Comparison of ENCODE assay signal across 8 cellular contexts in the genomic region with DNA sequence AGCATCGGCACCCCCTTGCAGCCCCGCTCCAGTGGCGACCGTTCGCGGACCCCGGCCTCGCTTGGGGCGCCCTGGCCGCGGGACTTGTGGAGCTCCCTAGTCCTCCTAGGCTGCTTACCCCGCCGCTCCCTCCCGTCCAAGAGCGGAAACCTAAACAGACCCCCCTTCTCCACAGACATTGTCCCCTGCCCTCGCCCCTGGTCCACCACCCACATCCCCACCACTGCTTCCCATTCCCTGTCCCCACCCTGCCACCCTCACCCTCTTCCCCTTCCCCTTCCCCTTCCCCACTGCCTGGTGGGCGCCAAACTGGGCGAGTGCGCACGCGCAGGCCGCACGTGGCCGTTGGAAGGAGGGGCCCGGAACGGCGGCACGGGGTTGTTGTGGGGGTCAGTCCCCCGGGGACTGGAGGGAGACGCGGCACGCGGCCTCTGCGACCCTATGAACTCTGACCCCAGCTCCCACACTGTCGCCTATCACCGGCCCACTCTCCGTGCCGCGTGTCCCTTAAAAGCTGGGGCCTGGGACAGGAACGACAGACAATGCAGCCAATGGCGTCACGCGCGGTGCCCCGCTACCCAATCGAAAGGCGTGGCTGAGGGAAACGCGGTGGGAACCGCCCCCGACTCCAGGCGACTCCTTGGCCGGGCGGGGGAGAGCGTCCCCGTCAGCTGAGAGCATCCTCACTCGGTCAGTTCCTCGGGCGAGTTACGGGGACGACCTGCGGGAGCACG. TPM values are rescaled to one million over a fixed set of nuclear protein-coding genes. Genes with fewer than 3 reads are reported as not detected.
DNase-seq lines count a peak whose midpoint lies in the region; ATAC-seq and TF ChIP-seq lines count a peak whose summit lies in the region.

A gene (plus strand): TSS at position 667 of the 734 bp plus-strand sequence. CDS start 103 bp downstream, outside the sequence.

- peaks cover 20% of the 10 kb centered on the region for H3K4me1 ChIP-seq in CD4-positive, alpha-beta memory T cell (ENCODE audit: insufficient read depth, low read length)
- H3K4me1 ChIP-seq in PC-3 (ENCODE audit: insufficient read depth, low read length), result no peaks in the 10 kb centered on the region

- no peak within 1 kb of the TSS for H3K4me3 Mint-ChIP-seq in CD4-positive, alpha-beta memory T cell
- H3K4me3 Mint-ChIP-seq in activated T-helper 2 cell treated with anti-CD3 and anti-CD28 coated beads, Interferon-gamma antibody, Interleukin-2, Interleukin-4, amounts not matched to agents 10 μg/mL and 5 μg/mL and 100 μg/mL, durations not matched to agents 14 hours and 24 hours and 36 hours (ENCODE audit: low read depth), result no peak within 1 kb of the TSS

- no peaks in the 10 kb centered on the region for H3K9me2 ChIP-seq in PC-3 (replicated peaks; ENCODE audit: low read length)
- H3K9me2 ChIP-seq in neural cell (ENCODE audit: insufficient read depth, low read length), result no peaks in the 10 kb centered on the region

- H2AFZ ChIP-seq in PC-3 (ENCODE audit: low read length) (peak within 1 kb of the TSS; percentile 63), neural cell (ENCODE audit: low read depth, low read length) (peak within 1 kb of the TSS; percentile 71)

- peak; percentile 89 for ATAC-seq in GM19467 (IDR thresholded peaks at IDR 0.05; ENCODE audit: unreplicated experiment)
- peak; percentile 99 for ATAC-seq in PC-3

- no peaks in the 10 kb centered on the region for H3K9me3 ChIP-seq in CD4-positive, alpha-beta memory T cell (ENCODE audit: control insufficient read depth in 1 of 2, low read length in 2 of 2)
- no peaks in the 10 kb centered on the region for H3K9me3 ChIP-seq in PC-3 (ENCODE audit: low read length)
- no peaks in the 10 kb centered on the region for H3K9me3 ChIP-seq in neural cell (ENCODE audit: low read length)

- H3K9ac ChIP-seq in PC-3 (ENCODE audit: low read length) (no peak within 1 kb of the TSS), neural cell (ENCODE audit: low read length) (peak within 1 kb of the TSS; percentile 79)

- TF ChIP-seq CTCF in PC-3 (conservative IDR thresholded peaks at IDR 0.05; ENCODE audit: low read depth, low read length) (no peak), foreskin fibroblast (IDR thresholded peaks at IDR 0.05; ENCODE audit: low read depth, low read length) (no peak), neural cell (IDR thresholded peaks at IDR 0.05; ENCODE audit: poor library complexity, severe bottlenecking) (peak; percentile 44)

- peak; percentile 21 for TF ChIP-seq EP300 in neural cell (conservative IDR thresholded peaks at IDR 0.05; ENCODE audit: poor library complexity, severe bottlenecking)

- BruUV-seq in PC-3 (replicated peaks; lab: Mats Ljungman, UMichigan), result no TSS peak

- H3K9me3 Mint-ChIP-seq in CD4-positive, alpha-beta memory T cell, result peaks cover 0 to 1% (median 0%) of the 10 kb centered on the region in 8 donors
- no peaks in the 10 kb centered on the region for H3K9me3 Mint-ChIP-seq in activated T-helper 2 cell treated with anti-CD3 and anti-CD28 coated beads, Interferon-gamma antibody, Interleukin-2, Interleukin-4, amounts not matched to agents 10 μg/mL and 5 μg/mL and 100 μg/mL, durations not matched to agents 14 hours and 24 hours and 36 hours

- H3K36me3 ChIP-seq in CD4-positive, alpha-beta memory T cell (ENCODE audit: insufficient read depth, low read length), result no peaks in the 10 kb centered on the region
- H3K36me3 ChIP-seq in PC-3 (ENCODE audit: low read depth, low read length), result no peaks in the 10 kb centered on the region
- no peaks in the 10 kb centered on the region for H3K36me3 ChIP-seq in neural cell (ENCODE audit: insufficient read depth, low read length)

- H3K79me2 ChIP-seq in PC-3 (ENCODE audit: low read length) (no peaks in the 10 kb centered on the region), neural cell (replicated peaks; ENCODE audit: insufficient read depth, low read length) (peaks cover 4% of the 10 kb centered on the region)

- H4K20me1 ChIP-seq in PC-3 (ENCODE audit: low read length) (no peaks in the 10 kb centered on the region), neural cell (ENCODE audit: insufficient read depth) (no peaks in the 10 kb centered on the region)

- POLR2A ChIA-PET in CD4-positive, alpha-beta memory T cell (lab: Charles Lee; ENCODE audit: partially characterized antibody), result interaction anchor here (0.6 to 3.9 kb wide), 15 partner anchors 15 to 408 kb away, joined by 3 to 72 read pairs (median 5); a partner anchor contains a TSS
- POLR2A ChIA-PET in PC-3 (lab: Charles Lee; ENCODE audit: unreplicated experiment), result no interaction called here

- TF ChIP-seq RAD21 in neural cell (conservative IDR thresholded peaks at IDR 0.05), result no peak

- CTCF ChIA-PET in CD4-positive, alpha-beta memory T cell (lab: Charles Lee; ENCODE audit: partially characterized antibody), result interaction anchor here (0.7 to 3.8 kb wide), 16 partner anchors 15 to 478 kb away, joined by 3 to 18 read pairs (median 4); a partner anchor contains a TSS
- CTCF ChIA-PET in PC-3 (lab: Charles Lee), result no interaction called here

- no peaks in the 10 kb centered on the region for H3K36me3 Mint-ChIP-seq in CD4-positive, alpha-beta memory T cell
- no peaks in the 10 kb centered on the region for H3K36me3 Mint-ChIP-seq in activated T-helper 2 cell treated with anti-CD3 and anti-CD28 coated beads, Interferon-gamma antibody, Interleukin-2, Interleukin-4, amounts not matched to agents 10 μg/mL and 5 μg/mL and 100 μg/mL, durations not matched to agents 14 hours and 24 hours and 36 hours (ENCODE audit: low read depth)

- no peaks in the 10 kb centered on the region for H3K27me3 Mint-ChIP-seq in CD4-positive, alpha-beta memory T cell
- H3K27me3 Mint-ChIP-seq in activated T-helper 2 cell treated with anti-CD3 and anti-CD28 coated beads, Interferon-gamma antibody, Interleukin-2, Interleukin-4, amounts not matched to agents 10 μg/mL and 5 μg/mL and 100 μg/mL, durations not matched to agents 14 hours and 24 hours and 36 hours (ENCODE audit: low read depth), result peaks cover 7% of the 10 kb centered on the region

- intact Hi-C loops in CD4-positive, alpha-beta memory T cell (cut with micrococcal nuclease), result loop anchor here (1.0 kb wide), 1 partner anchor 25 kb away; a partner anchor contains a TSS
- intact Hi-C loops in PC-3 (cut with micrococcal nuclease), result no loop called here
- intact Hi-C loops in activated T-helper 2 cell treated with anti-CD3 and anti-CD28 coated beads, Interferon-gamma antibody, Interleukin-2, Interleukin-4, amounts not matched to agents 10 μg/mL and 5 μg/mL and 100 μg/mL, durations not matched to agents 14 hours and 24 hours and 36 hours (cut with micrococcal nuclease), result no loop called here

- peak within 1 kb of the TSS; percentile 31 to 67 for H3K4me3 ChIP-seq in CD4-positive, alpha-beta memory T cell (ENCODE audit: low read length in 2 of 2)
- H3K4me3 ChIP-seq in PC-3 (ENCODE audit: low read length), result peak within 1 kb of the TSS; percentile 43; the same call in 1 of the 2 replicates
- H3K4me3 ChIP-seq in foreskin fibroblast (ENCODE audit: low read depth in 1 of 2, low read length in 2 of 2), result peak within 1 kb of the TSS; percentile 53 to 85
- peak within 1 kb of the TSS; percentile 74 for H3K4me3 ChIP-seq in neural cell (ENCODE audit: low read length)

- H3K27ac ChIP-seq in CD4-positive, alpha-beta memory T cell (ENCODE audit: low read depth, low read length), result peak within 1 kb of the TSS; percentile 17
- H3K27ac ChIP-seq in PC-3 (ENCODE audit: low read length), result no peak within 1 kb of the TSS
- peak within 1 kb of the TSS; percentile 25 for H3K27ac ChIP-seq in neural cell (ENCODE audit: low read length)

- H3K4me2 ChIP-seq in PC-3 (ENCODE audit: low read length) (peak within 1 kb of the TSS; percentile 63), neural cell (ENCODE audit: low read length) (peak within 1 kb of the TSS; percentile 71)

- peaks cover 8% of the 10 kb centered on the region in 4 donors for H3K4me1 Mint-ChIP-seq in CD4-positive, alpha-beta memory T cell
- H3K4me1 Mint-ChIP-seq in activated T-helper 2 cell treated with anti-CD3 and anti-CD28 coated beads, Interferon-gamma antibody, Interleukin-2, Interleukin-4, amounts not matched to agents 10 μg/mL and 5 μg/mL and 100 μg/mL, durations not matched to agents 14 hours and 24 hours and 36 hours (ENCODE audit: low read depth), result peaks cover 20% of the 10 kb centered on the region

- H3K27ac Mint-ChIP-seq in CD4-positive, alpha-beta memory T cell, result peak within 1 kb of the TSS in 5 of 7 donors; percentile 29 to 82 (median 70)
- H3K27ac Mint-ChIP-seq in activated T-helper 2 cell treated with anti-CD3 and anti-CD28 coated beads, Interferon-gamma antibody, Interleukin-2, Interleukin-4, amounts not matched to agents 10 μg/mL and 5 μg/mL and 100 μg/mL, durations not matched to agents 14 hours and 24 hours and 36 hours, result no peak within 1 kb of the TSS

- DNase-seq in CD4-positive, alpha-beta memory T cell, result peak; percentile 91 to 94 (median 93)
- DNase-seq in HuH-7 (ENCODE audit: low spot score) (peak; percentile 85), PC-3 (peak; percentile 82), foreskin fibroblast (peak; percentile 92 to 98)
- peak; percentile 95 for DNase-seq in activated T-helper 2 cell treated with anti-CD3 and anti-CD28 coated beads, Interferon-gamma antibody, Interleukin-2, Interleukin-4, amounts not matched to agents 10 μg/mL and 5 μg/mL and 100 μg/mL, durations not matched to agents 14 hours and 24 hours and 36 hours (ENCODE audit: low spot score)
- DNase-seq in stimulated activated naive CD4-positive, alpha-beta T cell treated with Interleukin-2 at 50 U/mL for 16 hours (lab: John Stamatoyannopoulos, UW), result peak; percentile 94

- H3F3A ChIP-seq in PC-3 (ENCODE audit: low read length, unreplicated experiment) (no peaks in the 10 kb centered on the region), neural cell (ENCODE audit: insufficient read depth, low read length, poor library complexity, severe bottlenecking) (no peaks in the 10 kb centered on the region)

- no peaks in the 10 kb centered on the region for H3K27me3 ChIP-seq in CD4-positive, alpha-beta memory T cell (ENCODE audit: insufficient read depth, low read length)
- H3K27me3 ChIP-seq in PC-3 (ENCODE audit: low read length) (peaks cover 20% of the 10 kb centered on the region; the same call in 1 of the 2 replicates), neural cell (ENCODE audit: insufficient read depth, low read depth, low read length) (no peaks in the 10 kb centered on the region)

RNA-seq across cellular contexts. Expression of the gene that starts here (rescaled TPM):
- total RNA-seq in CD4-positive, alpha-beta memory T cell, result under 1 TPM; 0.42 to 0.64 TPM
- under 1 TPM; 0.68 to 0.93 TPM for polyA plus RNA-seq in CD4-positive, alpha-beta memory T cell
- total RNA-seq in PC-3 (2014; rRNA removed), result not detected in 2 replicates
- 0.64 and 0.96 TPM in 2 replicates for total RNA-seq in activated T-helper 2 cell treated with anti-CD3 and anti-CD28 coated beads, Interferon-gamma antibody, Interleukin-2, Interleukin-4, amounts not matched to agents 10 μg/mL and 5 μg/mL and 100 μg/mL, durations not matched to agents 14 hours and 24 hours and 36 hours
- 12.6 and 16.0 TPM in 2 replicates for polyA plus RNA-seq in neural cell
- 7.5 and 7.9 TPM in 2 replicates for polyA minus RNA-seq in neural cell

Comparison
In these comparisons a context has a peak if more than half of its experiments do, and no peak if none do; other contexts are left out.
1. Peak in DNase-seq, H3K4me3 ChIP-seq and H3K27ac ChIP-seq in CD4-positive, alpha-beta memory T cell; RNA of the gene not detected or under 1 TPM.
2. Peak in DNase-seq, ATAC-seq, H3K4me3 ChIP-seq and H3K4me2 ChIP-seq in PC-3; RNA of the gene not detected or under 1 TPM.
3. Peak in DNase-seq in activated T-helper 2 cell treated with anti-CD3 and anti-CD28 coated beads, Interferon-gamma antibody, Interleukin-2, Interleukin-4, amounts not matched to agents 10 μg/mL and 5 μg/mL and 100 μg/mL, durations not matched to agents 14 hours and 24 hours and 36 hours; RNA of the gene not detected or under 1 TPM.